In genomic region chr4:100109921-100110320, GRCh38 we compare ENCODE assay signal across 19 cellular contexts.
DNase-seq lines count a peak whose midpoint lies in the region; ATAC-seq and TF ChIP-seq lines count a peak whose summit lies in the region.
"Had no signal": no experiment of that assay in that cellular context is flagged by ENCODE, and none has a peak within 500 bp of the region (broad histone marks: within the 10 kb centered on the region; RNA-seq: fewer than 3 reads in every experiment).

No MANE protein-coding gene starts in this region.

- H3K27ac ChIP-seq in SK-N-SH (ENCODE audit: low read depth in 2 of 2, low read length in 1 of 2) (peak overlapping the region in 1 of 2 experiments; percentile 73; a peak in 2 of 4 replicates), heart right ventricle (no peak overlapping the region)
- H3K27ac ChIP-seq: 22Rv1, C4-2B had no signal

- POLR2A ChIA-PET in SK-N-SH (lab: Yijun Ruan, JAX) = no interaction called here

- CTCF ChIA-PET in SK-N-SH (lab: Yijun Ruan, JAX) = interaction anchor here (2.5 to 3.4 kb wide), 2 partner anchors 14 to 17 kb away, joined by 10 to 21 read pairs; no protein-coding TSS in a partner anchor

- peaks cover 3% of the 10 kb centered on the region for H3K9me3 Mint-ChIP-seq in glutamatergic neuron (ENCODE audit: unreplicated experiment)
- H3K9me3 Mint-ChIP-seq in stimulated activated effector memory CD8-positive, alpha-beta T cell treated with anti-CD3 and anti-CD28 coated beads, Interleukin-12 subunit alpha, Interleukin-12 subunit beta, amount 100 ng/mL, for 72 hours = no peaks in the 10 kb centered on the region
- H3K9me3 Mint-ChIP-seq: CD4-positive, CD25-positive, alpha-beta regulatory T cell; CD8-positive, alpha-beta T cell; GM23338 had no signal

- H3K9me3 ChIP-seq in SK-N-SH = no peaks in the 10 kb centered on the region
- no peaks in the 10 kb centered on the region for H3K9me3 ChIP-seq in heart right ventricle
- H3K9me3 ChIP-seq: Caco-2 had no signal

- intact Hi-C loops in heart right ventricle (cut with DNase I) = loop anchor here in 1 of 10 donors (10.0 kb wide), 1 partner anchor 55 kb away; no protein-coding TSS in a partner anchor

- peak overlapping the region; percentile 3 for H3K27ac Mint-ChIP-seq in glutamatergic neuron (ENCODE audit: unreplicated experiment)
- peak overlapping the region; percentile 50 for H3K27ac Mint-ChIP-seq in stimulated activated effector memory CD8-positive, alpha-beta T cell treated with anti-CD3 and anti-CD28 coated beads, Interleukin-12 subunit alpha, Interleukin-12 subunit beta, amount 100 ng/mL, for 72 hours
- H3K27ac Mint-ChIP-seq: B cell; CD4-positive, CD25-positive, alpha-beta regulatory T cell; CD8-positive, alpha-beta T cell; GM23338; H9 had no signal

- no peaks in the 10 kb centered on the region for H3K27me3 ChIP-seq in SK-N-SH (ENCODE audit: insufficient read depth)
- no peaks in the 10 kb centered on the region for H3K27me3 ChIP-seq in heart right ventricle

- H3K36me3 ChIP-seq in SK-N-SH (replicated peaks in 1 of 2; ENCODE audit: control insufficient read depth in 1 of 2, insufficient read depth in 2 of 2, low read length in 1 of 2) (no peaks in the 10 kb centered on the region), heart right ventricle (no peaks in the 10 kb centered on the region)

- H3K4me3 Mint-ChIP-seq in glutamatergic neuron (ENCODE audit: unreplicated experiment) = no peak overlapping the region
- no peak overlapping the region for H3K4me3 Mint-ChIP-seq in stimulated activated effector memory CD8-positive, alpha-beta T cell treated with anti-CD3 and anti-CD28 coated beads, Interleukin-12 subunit alpha, Interleukin-12 subunit beta, amount 100 ng/mL, for 72 hours
- H3K4me3 Mint-ChIP-seq: B cell; CD4-positive, CD25-positive, alpha-beta regulatory T cell; CD8-positive, alpha-beta T cell; GM23338; H9 had no signal

- 0 out of 4 replicates have a peak, but pooled peaks of 1 of the 2 experiments have one; percentile 18 for TF ChIP-seq EP300 in SK-N-SH (IDR thresholded peaks at IDR 0.05; ENCODE audit: borderline replicate concordance in 1 of 2, low read depth in 1 of 2, low read length in 1 of 2)

- no peak overlapping the region for H3K4me3 ChIP-seq in SK-N-SH (ENCODE audit: low read depth in 2 of 2, low read length in 1 of 2)
- no peak overlapping the region for H3K4me3 ChIP-seq in heart right ventricle
- H3K4me3 ChIP-seq: GM23338 had no signal

- DNase-seq in SK-N-SH = peak; percentile 12
- DNase-seq in OCI-M1 (lab: John Stamatoyannopoulos, UW) = peak; percentile 39
- DNase-seq in glutamatergic neuron = no peak
- no peak for DNase-seq in stimulated activated effector memory CD8-positive, alpha-beta T cell treated with anti-CD3 and anti-CD28 coated beads, Interleukin-12 subunit alpha, Interleukin-12 subunit beta, amount 100 ng/mL, for 72 hours (ENCODE audit: low spot score in 2 of 2)
- no peak for DNase-seq in heart right ventricle
- DNase-seq: CD4-positive, CD25-positive, alpha-beta regulatory T cell; CD8-positive, alpha-beta T cell; DMS153; DND-41; H9 had no signal

- no peaks in the 10 kb centered on the region for H3K4me1 Mint-ChIP-seq in glutamatergic neuron (ENCODE audit: low read depth, unreplicated experiment)
- H3K4me1 Mint-ChIP-seq in stimulated activated effector memory CD8-positive, alpha-beta T cell treated with anti-CD3 and anti-CD28 coated beads, Interleukin-12 subunit alpha, Interleukin-12 subunit beta, amount 100 ng/mL, for 72 hours = peaks cover 14% of the 10 kb centered on the region

- H3K79me2 ChIP-seq in SK-N-SH (ENCODE audit: insufficient read depth) = no peaks in the 10 kb centered on the region

- H3F3A ChIP-seq in SK-N-SH (replicated peaks; ENCODE audit: insufficient read depth) = no peaks in the 10 kb centered on the region

- TF ChIP-seq RAD21 in SK-N-SH (IDR thresholded peaks at IDR 0.05; ENCODE audit: low read length) = no peak

- TF ChIP-seq CTCF in SK-N-SH (IDR thresholded peaks at IDR 0.05) (no peak), glutamatergic neuron (IDR thresholded peaks at IDR 0.05; ENCODE audit: partially characterized antibody, unreplicated experiment) (no peak), heart right ventricle (IDR thresholded peaks at IDR 0.05) (no peak)

- ATAC-seq in SK-N-SH treated with all-trans-retinoic acid at 6 μM for 48 hours (no peak), HG03457 (IDR thresholded peaks at IDR 0.05; ENCODE audit: unreplicated experiment) (no peak), heart right ventricle (no peak), GM21576 (IDR thresholded peaks at IDR 0.05; ENCODE audit: unreplicated experiment) (no peak)
- no peak for ATAC-seq in stimulated activated effector memory CD8-positive, alpha-beta T cell treated with anti-CD3 and anti-CD28 coated beads, Interleukin-12 subunit alpha, Interleukin-12 subunit beta, amount 100 ng/mL, for 72 hours
- ATAC-seq: CD8-positive, alpha-beta T cell; GM23338; HCT116 had no signal

- no peaks in the 10 kb centered on the region for H3K27me3 Mint-ChIP-seq in glutamatergic neuron (ENCODE audit: unreplicated experiment)
- H3K27me3 Mint-ChIP-seq: B cell had no signal

- no peak overlapping the region for H2AFZ ChIP-seq in SK-N-SH (ENCODE audit: low read depth)
- H2AFZ ChIP-seq: GM23338 had no signal

- no peak overlapping the region for H3K4me2 ChIP-seq in SK-N-SH
- H3K4me2 ChIP-seq: GM23338 had no signal

- H3K36me3 Mint-ChIP-seq in glutamatergic neuron (ENCODE audit: unreplicated experiment) = no peaks in the 10 kb centered on the region
- H3K36me3 Mint-ChIP-seq in stimulated activated effector memory CD8-positive, alpha-beta T cell treated with anti-CD3 and anti-CD28 coated beads, Interleukin-12 subunit alpha, Interleukin-12 subunit beta, amount 100 ng/mL, for 72 hours = no peaks in the 10 kb centered on the region
- H3K36me3 Mint-ChIP-seq: CD4-positive, CD25-positive, alpha-beta regulatory T cell; CD8-positive, alpha-beta T cell had no signal

- WGBS in SK-N-SH (ENCODE audit: low lambda C conversion rate) = 37% methylated on average over 2 of the region's 2 CpGs
- WGBS in heart right ventricle, 2 donors = 53 to 56% methylated on average over 2 of the region's 2 CpGs

- H4K20me1 ChIP-seq in SK-N-SH (ENCODE audit: insufficient read depth) = no peaks in the 10 kb centered on the region

- peaks cover 0 to 6% of the 10 kb centered on the region in 2 experiments; a peak in 3 of 4 replicates for H3K4me1 ChIP-seq in SK-N-SH (ENCODE audit: control insufficient read depth in 1 of 2, insufficient read depth in 2 of 2, low read depth in 1 of 2, low read length in 1 of 2)
- H3K4me1 ChIP-seq in heart right ventricle = no peaks in the 10 kb centered on the region

- H3K9ac ChIP-seq in SK-N-SH = no peak overlapping the region

- no peaks in the 10 kb centered on the region for H3K9me2 ChIP-seq in SK-N-SH

TF ChIP-seq in SK-N-SH, 30 proteins besides CTCF, POLR2A, EP300 and RAD21:
- TF ChIP-seq GABPA (IDR thresholded peaks at IDR 0.05; ENCODE audit: low read depth) (no peak), GATA2 (CRISPR knock-in tag; IDR thresholded peaks at IDR 0.05) (peak; percentile 50)
TF ChIP-seq in SK-N-SH: peak in this region for 1.

TF ChIP-seq in SK-N-SH treated with all-trans-retinoic acid at 6 μM for 48 hours, 23 proteins besides CTCF, POLR2A, EP300 and RAD21:
- TF ChIP-seq TCF4 (CRISPR knock-in tag; IDR thresholded peaks at IDR 0.05; ENCODE audit: borderline replicate concordance) (no peak), ZFP3 (CRISPR knock-in tag; IDR thresholded peaks at IDR 0.05) (no peak), ZNF565 (CRISPR knock-in tag; conservative IDR thresholded peaks at IDR 0.05; ENCODE audit: low read depth) (no peak), CSRNP3 (CRISPR knock-in tag; IDR thresholded peaks at IDR 0.05) (no peak), ZC3H10 (CRISPR knock-in tag; IDR thresholded peaks at IDR 0.05) (no peak), BACH2 (CRISPR knock-in tag; IDR thresholded peaks at IDR 0.05; ENCODE audit: borderline replicate concordance) (no peak), SNAI2 (CRISPR knock-in tag; IDR thresholded peaks at IDR 0.05) (no peak), CSDC2 (CRISPR knock-in tag; IDR thresholded peaks at IDR 0.05) (no peak), TOX (CRISPR knock-in tag; IDR thresholded peaks at IDR 0.05; ENCODE audit: borderline replicate concordance) (no peak), CREB5 (CRISPR knock-in tag; IDR thresholded peaks at IDR 0.05; ENCODE audit: low read depth) (no peak)

Comparison
In these comparisons a context has a peak if more than half of its experiments do, and no peak if none do; other contexts are left out.
1. DNase-seq: peak in SK-N-SH (single experiment) and OCI-M1 (single experiment); none in glutamatergic neuron (single experiment), stimulated activated effector memory CD8-positive, alpha-beta T cell treated with anti-CD3 and anti-CD28 coated beads, Interleukin-12 subunit alpha, Interleukin-12 subunit beta, amount 100 ng/mL, for 72 hours (0 of 2) and heart right ventricle (0 of 2).